In genomic region chr6:3987072-3987471, GRCh38 we compare ENCODE assay signal across 16 cellular contexts.
DNase-seq lines count a peak whose midpoint lies in the region; ATAC-seq, FAIRE-seq and TF ChIP-seq lines count a peak whose summit lies in the region.
"Had no signal": no experiment of that assay in that cellular context is flagged by ENCODE, and none has a peak within 500 bp of the region (broad histone marks: within the 10 kb centered on the region; RNA-seq: fewer than 3 reads in every experiment).

No MANE protein-coding gene starts in this region.

- no peak overlapping the region for H3K4me2 ChIP-seq in HepG2 (ENCODE audit: low read depth, low read length)

- WGBS in HepG2 (ENCODE audit: low lambda C conversion rate): 31% methylated on average over 3 of the region's 3 CpGs

- intact Hi-C loops in HepG2 (cut with micrococcal nuclease; ENCODE audit: unreplicated experiment): no loop called here

- no peak for DNase-seq in stimulated activated naive CD8-positive, alpha-beta T cell treated with anti-CD3 and anti-CD28 coated beads, Interleukin-15, amount 100 ng/mL, for 72 hours
- no peak for DNase-seq in stimulated activated naive CD8-positive, alpha-beta T cell treated with anti-CD3 and anti-CD28 coated beads, Interleukin-15, Interleukin-2, amounts not matched to agents 100 U/mL and 50 U/mL, for 24 hours
- DNase-seq in endothelial cell (ENCODE audit: low spot score) (no peak), HepG2 (ENCODE audit: low spot score) (no peak), SJCRH30 (no peak), NCI-H1694 (lab: John Stamatoyannopoulos, UW) (no peak)
- DNase-seq: activated CD4-positive, alpha-beta T cell treated with anti-CD3 and anti-CD28 coated beads for 36 hours; NCI-H1417; NCI-H524; T-helper 1 cell had no signal

- no peaks in the 10 kb centered on the region for H3K79me2 ChIP-seq in HepG2 (ENCODE audit: insufficient read depth, low read length)

- TF ChIP-seq EP300 in HepG2 (IDR thresholded peaks at IDR 0.05; ENCODE audit: low read depth in 2 of 2, low read length in 2 of 2) (no peak), HepG2 (CRISPR knock-in tag; IDR thresholded peaks at IDR 0.05; ENCODE audit: borderline replicate concordance) (no peak)

- H3K9ac ChIP-seq in HepG2 (ENCODE audit: insufficient read depth, low read depth, low read length): no peak overlapping the region

- H3K27me3 ChIP-seq in HepG2 (ENCODE audit: control insufficient read depth in 1 of 2, insufficient read depth in 2 of 2, low read length in 2 of 2) (no peaks in the 10 kb centered on the region), SJCRH30 (no peaks in the 10 kb centered on the region)

- no peak overlapping the region for H3K4me3 Mint-ChIP-seq in stimulated activated naive CD8-positive, alpha-beta T cell treated with anti-CD3 and anti-CD28 coated beads, Interleukin-15, amount 100 ng/mL, for 72 hours
- peak overlapping the region; percentile 1 for H3K4me3 Mint-ChIP-seq in endothelial cell (ENCODE audit: unreplicated experiment)
- H3K4me3 Mint-ChIP-seq: activated CD4-positive, alpha-beta T cell treated with anti-CD3 and anti-CD28 coated beads for 36 hours; dendritic cell treated with granulocyte-macrophage colony-stimulating factor and Interleukin-4, amounts not matched to agents 40 ng/mL and 50 ng/mL, for 4 days had no signal

- H4K20me1 ChIP-seq in HepG2 (ENCODE audit: insufficient read depth, low read length): no peaks in the 10 kb centered on the region

- H3K27ac ChIP-seq in HepG2 (ENCODE audit: extremely low read length, insufficient read depth, low read length) (no peak overlapping the region), SJCRH30 (no peak overlapping the region)
- H3K27ac ChIP-seq: thoracic aorta had no signal

- H3K4me1 Mint-ChIP-seq in stimulated activated naive CD8-positive, alpha-beta T cell treated with anti-CD3 and anti-CD28 coated beads, Interleukin-15, amount 100 ng/mL, for 72 hours: peaks cover 35% of the 10 kb centered on the region
- peaks cover 40% of the 10 kb centered on the region for H3K4me1 Mint-ChIP-seq in endothelial cell (ENCODE audit: unreplicated experiment)

- CTCF ChIA-PET in HepG2 (lab: Yijun Ruan, JAX; ENCODE audit: low intra/inter-chr PET ratio, low total read pairs): no interaction called here

- ATAC-seq in stimulated activated naive CD8-positive, alpha-beta T cell treated with anti-CD3 and anti-CD28 coated beads, Interleukin-15, amount 100 ng/mL, for 72 hours: no peak
- no peak for ATAC-seq in stimulated activated naive CD8-positive, alpha-beta T cell treated with anti-CD3 and anti-CD28 coated beads, Interleukin-15, Interleukin-2, amounts not matched to agents 100 U/mL and 50 U/mL, for 24 hours
- peak; percentile 50; the same call in 2 of the 3 replicates for ATAC-seq in HepG2
- no peak for ATAC-seq in GM18868 (IDR thresholded peaks at IDR 0.05; ENCODE audit: unreplicated experiment)
- no peak for ATAC-seq in HG03439 (IDR thresholded peaks at IDR 0.05; ENCODE audit: unreplicated experiment)
- ATAC-seq: activated CD4-positive, alpha-beta T cell treated with anti-CD3 and anti-CD28 coated beads for 36 hours; Panc1 had no signal

- no peak for TF ChIP-seq RAD21 in HepG2 (CRISPR knock-in tag; IDR thresholded peaks at IDR 0.05)

- H3K4me1 ChIP-seq in HepG2 (ENCODE audit: insufficient read depth, low read length) (peaks cover 20% of the 10 kb centered on the region), SJCRH30 (no peaks in the 10 kb centered on the region)

- in situ Hi-C loops in HepG2 (cut with HindIII; ENCODE audit: extremely low pct_ligation_motif_present, low pct_unique_long_range_greater_than_20kb): loop anchor here (25.0 kb wide), 1 partner anchor 700 kb away; no protein-coding TSS in a partner anchor

- H3K27me3 Mint-ChIP-seq in stimulated activated naive CD8-positive, alpha-beta T cell treated with anti-CD3 and anti-CD28 coated beads, Interleukin-15, amount 100 ng/mL, for 72 hours: no peaks in the 10 kb centered on the region
- peaks cover 5% of the 10 kb centered on the region for H3K27me3 Mint-ChIP-seq in endothelial cell (ENCODE audit: unreplicated experiment)
- H3K27me3 Mint-ChIP-seq: activated CD4-positive, alpha-beta T cell treated with anti-CD3 and anti-CD28 coated beads for 36 hours; dendritic cell treated with granulocyte-macrophage colony-stimulating factor and Interleukin-4, amounts not matched to agents 40 ng/mL and 50 ng/mL, for 4 days had no signal

- no peaks in the 10 kb centered on the region for H3K36me3 Mint-ChIP-seq in endothelial cell (ENCODE audit: low read depth, unreplicated experiment)

- no TSS peak for BruUV-seq in HepG2 (replicated peaks; lab: Mats Ljungman, UMichigan)

- POLR2A ChIA-PET in HepG2 (lab: Yijun Ruan, JAX): interaction anchor here (1.0 kb wide), 1 partner anchor 9 kb away, joined by 3 read pairs; no protein-coding TSS in a partner anchor

- H3K9me3 ChIP-seq in HepG2 (ENCODE audit: low read length) (no peaks in the 10 kb centered on the region), SJCRH30 (replicated peaks) (no peaks in the 10 kb centered on the region)
- H3K9me3 ChIP-seq: thoracic aorta had no signal

- TF ChIP-seq POLR2A in HepG2 (IDR thresholded peaks at IDR 0.05; ENCODE audit: insufficient read depth in 1 of 2, low read depth in 2 of 2, low read length in 2 of 2): no peak

- H3K9me3 Mint-ChIP-seq in stimulated activated naive CD8-positive, alpha-beta T cell treated with anti-CD3 and anti-CD28 coated beads, Interleukin-15, amount 100 ng/mL, for 72 hours: no peaks in the 10 kb centered on the region
- H3K9me3 Mint-ChIP-seq in endothelial cell (ENCODE audit: unreplicated experiment): no peaks in the 10 kb centered on the region

- no peak for FAIRE-seq in HepG2 (lab: Jason Lieb, UNC)
- FAIRE-seq: frontal cortex had no signal

- H3K27ac Mint-ChIP-seq in stimulated activated naive CD8-positive, alpha-beta T cell treated with anti-CD3 and anti-CD28 coated beads, Interleukin-15, amount 100 ng/mL, for 72 hours: peak overlapping the region; percentile 3 to 45
- peak overlapping the region; percentile 37 for H3K27ac Mint-ChIP-seq in endothelial cell (ENCODE audit: unreplicated experiment)
- H3K27ac Mint-ChIP-seq: activated CD4-positive, alpha-beta T cell treated with anti-CD3 and anti-CD28 coated beads for 36 hours; dendritic cell treated with granulocyte-macrophage colony-stimulating factor and Interleukin-4, amounts not matched to agents 40 ng/mL and 50 ng/mL, for 4 days had no signal

- no peak overlapping the region for H3K4me3 ChIP-seq in HepG2 (replicated peaks in 1 of 3; ENCODE audit: insufficient read depth in 1 of 3, low read depth in 2 of 3, low read length in 3 of 3)
- H3K4me3 ChIP-seq in SJCRH30: no peak overlapping the region
- H3K4me3 ChIP-seq: thoracic aorta had no signal

- TF ChIP-seq CTCF in endothelial cell (IDR thresholded peaks at IDR 0.05; ENCODE audit: unreplicated experiment) (no peak), HepG2 (CRISPR knock-in tag; IDR thresholded peaks at IDR 0.05) (no peak)

- no peak overlapping the region for H2AFZ ChIP-seq in HepG2 (ENCODE audit: low read length)

- H3K36me3 ChIP-seq in HepG2 (replicated peaks in 1 of 2; ENCODE audit: control insufficient read depth in 1 of 2, insufficient read depth in 2 of 2, low read length in 2 of 2) (no peaks in the 10 kb centered on the region), SJCRH30 (no peaks in the 10 kb centered on the region)

TF ChIP-seq in HepG2, 621 proteins besides CTCF, POLR2A, EP300 and RAD21:
- TF ChIP-seq, protein P1, sequence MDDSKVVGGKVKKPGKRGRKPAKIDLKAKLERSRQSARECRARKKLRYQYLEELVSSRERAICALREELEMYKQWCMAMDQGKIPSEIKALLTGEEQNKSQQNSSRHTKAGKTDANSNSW (CRISPR knock-in tag; IDR thresholded peaks at IDR 0.05; ENCODE audit: borderline replicate concordance): no peak
- TF ChIP-seq ZNF335 (CRISPR knock-in tag; IDR thresholded peaks at IDR 0.05): no peak
- TF ChIP-seq HIC2 (CRISPR knock-in tag; IDR thresholded peaks at IDR 0.05; ENCODE audit: low read depth): no peak
- TF ChIP-seq, protein P2, sequence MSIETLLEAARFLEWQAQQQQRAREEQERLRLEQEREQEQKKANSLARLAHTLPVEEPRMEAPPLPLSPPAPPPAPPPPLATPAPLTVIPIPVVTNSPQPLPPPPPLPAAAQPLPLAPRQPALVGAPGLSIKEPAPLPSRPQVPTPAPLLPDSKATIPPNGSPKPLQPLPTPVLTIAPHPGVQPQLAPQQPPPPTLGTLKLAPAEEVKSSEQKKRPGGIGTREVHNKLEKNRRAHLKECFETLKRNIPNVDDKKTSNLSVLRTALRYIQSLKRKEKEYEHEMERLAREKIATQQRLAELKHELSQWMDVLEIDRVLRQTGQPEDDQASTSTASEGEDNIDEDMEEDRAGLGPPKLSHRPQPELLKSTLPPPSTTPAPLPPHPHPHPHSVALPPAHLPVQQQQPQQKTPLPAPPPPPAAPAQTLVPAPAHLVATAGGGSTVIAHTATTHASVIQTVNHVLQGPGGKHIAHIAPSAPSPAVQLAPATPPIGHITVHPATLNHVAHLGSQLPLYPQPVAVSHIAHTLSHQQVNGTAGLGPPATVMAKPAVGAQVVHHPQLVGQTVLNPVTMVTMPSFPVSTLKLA (IDR thresholded peaks at IDR 0.05): no peak
- TF ChIP-seq ZNF83 (CRISPR knock-in tag; IDR thresholded peaks at IDR 0.05; ENCODE audit: borderline replicate concordance): no peak
- no peak for TF ChIP-seq ERF (CRISPR knock-in tag; IDR thresholded peaks at IDR 0.05)
